Comparison of ENCODE assay signal across 20 cellular contexts in genomic region chr5:85760519-85760918, GRCh38.
"Had no signal": no experiment of that assay in that cellular context is flagged by ENCODE, and none has a peak within 500 bp of the region (broad histone marks: within the 10 kb centered on the region; RNA-seq: fewer than 3 reads in every experiment).

No MANE protein-coding gene starts in this region.

- DNase-seq: cortex of kidney; dorsolateral prefrontal cortex; effector CD8-positive, alpha-beta T cell; gastrocnemius medialis; heart right ventricle; hypothalamus; islet precursor cell; mammary epithelial cell; occipital lobe; pancreas; right cardiac atrium; small intestine; stimulated activated CD4-positive, alpha-beta T cell treated with anti-CD3 and anti-CD28 coated beads, Interleukin-2, amount 100 ng/mL, for 48 hours; stimulated activated naive CD4-positive, alpha-beta T cell treated with Interleukin-2 at 50 U/mL for 16 hours had no signal

- H3K36me3 ChIP-seq: esophagus muscularis mucosa, gastrocnemius medialis, heart right ventricle, pancreas had no signal

- H3K9me3 ChIP-seq: gastrocnemius medialis, pancreas had no signal

- H3K4me3 ChIP-seq: dorsolateral prefrontal cortex, esophagus muscularis mucosa, gastrocnemius medialis, heart right ventricle, pancreas had no signal

- H3K4me1 ChIP-seq: esophagus muscularis mucosa, gastrocnemius medialis, heart right ventricle, pancreas had no signal

- FAIRE-seq: endometrium, pancreas, small intestine, urothelium cell line had no signal

- H3K27me3 ChIP-seq: esophagus muscularis mucosa, gastrocnemius medialis, heart right ventricle, pancreas had no signal

- ATAC-seq: gastrocnemius medialis; heart right ventricle; left lobe of liver; natural killer cell treated with Interleukin-12 subunit alpha and Interleukin-12 subunit beta and Interleukin-15 and Interleukin-18, amount 100 ng/mL, for 72 hours; pancreas; right cardiac atrium had no signal

- H3K27ac ChIP-seq: dorsolateral prefrontal cortex, epithelial cell of prostate, esophagus muscularis mucosa, gastrocnemius medialis, heart right ventricle, pancreas had no signal
